8 cellular contexts compared by ENCODE assay signal in the genomic region with DNA sequence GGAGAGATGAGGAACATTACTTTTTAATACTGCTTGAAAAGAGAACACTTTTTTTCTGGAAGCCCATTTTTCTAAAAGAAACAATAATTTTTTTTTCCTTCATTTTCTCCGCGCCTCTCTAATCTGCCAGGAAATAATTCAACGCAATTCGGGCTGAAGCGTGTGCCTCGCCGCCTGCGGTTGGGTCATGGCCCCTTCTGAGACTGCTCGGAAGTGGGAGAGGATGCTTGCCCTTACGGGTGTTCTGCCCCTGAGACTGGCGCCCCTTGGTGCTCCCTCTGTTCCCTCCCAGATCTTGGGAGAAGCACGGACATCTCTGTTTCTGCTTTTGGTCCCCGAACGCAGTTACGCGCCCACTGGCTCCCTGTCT. TPM values are rescaled to one million over a fixed set of nuclear protein-coding genes. Genes with fewer than 3 reads are reported as not detected.
DNase-seq lines count a peak whose midpoint lies in the region; ATAC-seq and TF ChIP-seq lines count a peak whose summit lies in the region.

No MANE protein-coding gene starts in this region.

- 0 to 3% (median 1%) methylated on average over 14 to 16 of the region's 16 CpGs for WGBS in spleen, 5 donors

- no peak for TF ChIP-seq POLR2A in spleen (IDR thresholded peaks at IDR 0.05)

- H3K4me3 ChIP-seq in RWPE2 (ENCODE audit: severe bottlenecking) (peak overlapping the region; percentile 32), left ventricle myocardium inferior (peak overlapping the region; percentile 67), spleen (peak overlapping the region; percentile 24 to 69 (median 48))

- DNase-seq in RWPE2 (ENCODE audit: low spot score) (no peak), left ventricle myocardium inferior (no peak), spleen (no peak), NCI-H524 treated with DMSO at 0.1 percent for 48 hours (lab: John Stamatoyannopoulos, UW) (no peak), NCI-H2196 (lab: John Stamatoyannopoulos, UW; ENCODE audit: unreplicated experiment) (no peak), ecto neural progenitor cell (ENCODE audit: low spot score) (no peak)

- ATAC-seq in GM21786 (IDR thresholded peaks at IDR 0.05; ENCODE audit: unreplicated experiment) (peak; percentile 20), RWPE2 (ENCODE audit: low read depth) (no peak; the same call in 1 of the 3 replicates), GM21737 (IDR thresholded peaks at IDR 0.05; ENCODE audit: unreplicated experiment) (no peak)

- H3K27me3 ChIP-seq in RWPE2 (ENCODE audit: insufficient read depth, poor library complexity, severe bottlenecking) (peaks cover 34% of the 10 kb centered on the region), left ventricle myocardium inferior (ENCODE audit: low read depth) (peaks cover 58% of the 10 kb centered on the region), spleen (replicated peaks in 1 of 7) (peaks cover 5 to 71% (median 42%) of the 10 kb centered on the region in 7 donors)

- intact Hi-C loops in left ventricle myocardium inferior (cut with micrococcal nuclease) (no loop called here), spleen (cut with DNase I; ENCODE audit: low total_unique reads) (no loop called here)

- TF ChIP-seq CTCF in RWPE2 (IDR thresholded peaks at IDR 0.05; ENCODE audit: poor library complexity, severe bottlenecking): no peak
- no peak for TF ChIP-seq CTCF in left ventricle myocardium inferior (IDR thresholded peaks at IDR 0.05; ENCODE audit: borderline replicate concordance)
- TF ChIP-seq CTCF in spleen (IDR thresholded peaks at IDR 0.05 in 8 of 11, conservative IDR thresholded peaks at IDR 0.05 in 3 of 11): no peak

- H3K4me1 ChIP-seq in RWPE2 (ENCODE audit: insufficient read depth, poor library complexity, severe bottlenecking): peaks cover 4% of the 10 kb centered on the region
- H3K4me1 ChIP-seq in left ventricle myocardium inferior: peaks cover 28% of the 10 kb centered on the region
- H3K4me1 ChIP-seq in spleen: peaks cover 20 to 29% (median 28%) of the 10 kb centered on the region in 6 donors

- no peaks in the 10 kb centered on the region for H3K36me3 ChIP-seq in RWPE2 (ENCODE audit: low read depth)
- no peaks in the 10 kb centered on the region for H3K36me3 ChIP-seq in left ventricle myocardium inferior
- no peaks in the 10 kb centered on the region for H3K36me3 ChIP-seq in spleen

- no peak overlapping the region for H3K27ac ChIP-seq in RWPE2 (ENCODE audit: poor library complexity, severe bottlenecking)
- no peak overlapping the region for H3K27ac ChIP-seq in left ventricle myocardium inferior (replicated peaks)
- no peak overlapping the region for H3K27ac ChIP-seq in spleen

- H3K9me3 ChIP-seq in RWPE2 (ENCODE audit: severe bottlenecking): no peaks in the 10 kb centered on the region
- peaks cover 10% of the 10 kb centered on the region for H3K9me3 ChIP-seq in left ventricle myocardium inferior (replicated peaks)
- H3K9me3 ChIP-seq in spleen: peaks cover 0 to 15% (median 3%) of the 10 kb centered on the region in 8 donors

RNA-seq across cellular contexts. Expression of gene TBC1D30, which starts 0.3 kb away (rescaled TPM):
- total RNA-seq in left ventricle myocardium inferior: 0.77 TPM
- 10 to 100 TPM in 1 of 7 donors, 1 to 10 TPM in 6; 6.8 to 15.7 (median 8.5) TPM for total RNA-seq in spleen
- 1 to 10 TPM; 1.3 to 1.6 (median 1.5) TPM for polyA plus RNA-seq in spleen
